Comparison of ENCODE assay signal across 1 cellular context in the genomic region with DNA sequence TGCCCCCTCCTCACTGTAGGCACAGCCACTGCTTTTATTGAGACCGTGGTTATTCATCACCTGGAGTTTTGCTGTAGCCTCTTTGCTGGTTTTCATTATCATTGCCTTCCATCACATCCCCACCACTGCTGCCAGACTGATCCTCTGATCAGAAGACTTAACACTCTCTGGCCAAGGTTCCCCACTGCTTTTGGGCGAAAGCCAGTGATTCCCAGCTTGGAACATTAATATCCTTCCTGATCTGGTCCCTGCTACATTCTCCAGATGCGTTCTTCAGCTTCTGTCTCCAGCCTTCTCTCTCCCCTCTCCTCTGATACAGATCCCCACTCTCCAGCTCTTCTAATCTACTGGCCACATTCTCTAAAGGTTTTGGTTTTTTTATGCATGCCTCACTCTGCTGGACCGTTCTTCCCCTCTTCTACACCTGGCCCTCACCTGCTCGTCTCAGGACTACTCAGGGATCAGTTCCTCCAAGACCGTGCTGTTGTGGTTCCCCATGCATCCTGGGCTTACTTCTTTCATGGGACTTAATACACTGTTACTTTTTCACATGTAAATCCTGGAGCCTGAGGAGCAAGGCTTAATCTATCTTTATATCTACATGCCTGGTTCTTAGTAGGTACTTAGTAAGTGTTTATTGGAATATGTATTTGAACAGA.
TF ChIP-seq lines count a peak whose summit lies in the region.

No MANE protein-coding gene starts in this region.

TF ChIP-seq in GM23338, 12 proteins besides CTCF, POLR2A, EP300 and RAD21:
- TF ChIP-seq, protein P1, sequence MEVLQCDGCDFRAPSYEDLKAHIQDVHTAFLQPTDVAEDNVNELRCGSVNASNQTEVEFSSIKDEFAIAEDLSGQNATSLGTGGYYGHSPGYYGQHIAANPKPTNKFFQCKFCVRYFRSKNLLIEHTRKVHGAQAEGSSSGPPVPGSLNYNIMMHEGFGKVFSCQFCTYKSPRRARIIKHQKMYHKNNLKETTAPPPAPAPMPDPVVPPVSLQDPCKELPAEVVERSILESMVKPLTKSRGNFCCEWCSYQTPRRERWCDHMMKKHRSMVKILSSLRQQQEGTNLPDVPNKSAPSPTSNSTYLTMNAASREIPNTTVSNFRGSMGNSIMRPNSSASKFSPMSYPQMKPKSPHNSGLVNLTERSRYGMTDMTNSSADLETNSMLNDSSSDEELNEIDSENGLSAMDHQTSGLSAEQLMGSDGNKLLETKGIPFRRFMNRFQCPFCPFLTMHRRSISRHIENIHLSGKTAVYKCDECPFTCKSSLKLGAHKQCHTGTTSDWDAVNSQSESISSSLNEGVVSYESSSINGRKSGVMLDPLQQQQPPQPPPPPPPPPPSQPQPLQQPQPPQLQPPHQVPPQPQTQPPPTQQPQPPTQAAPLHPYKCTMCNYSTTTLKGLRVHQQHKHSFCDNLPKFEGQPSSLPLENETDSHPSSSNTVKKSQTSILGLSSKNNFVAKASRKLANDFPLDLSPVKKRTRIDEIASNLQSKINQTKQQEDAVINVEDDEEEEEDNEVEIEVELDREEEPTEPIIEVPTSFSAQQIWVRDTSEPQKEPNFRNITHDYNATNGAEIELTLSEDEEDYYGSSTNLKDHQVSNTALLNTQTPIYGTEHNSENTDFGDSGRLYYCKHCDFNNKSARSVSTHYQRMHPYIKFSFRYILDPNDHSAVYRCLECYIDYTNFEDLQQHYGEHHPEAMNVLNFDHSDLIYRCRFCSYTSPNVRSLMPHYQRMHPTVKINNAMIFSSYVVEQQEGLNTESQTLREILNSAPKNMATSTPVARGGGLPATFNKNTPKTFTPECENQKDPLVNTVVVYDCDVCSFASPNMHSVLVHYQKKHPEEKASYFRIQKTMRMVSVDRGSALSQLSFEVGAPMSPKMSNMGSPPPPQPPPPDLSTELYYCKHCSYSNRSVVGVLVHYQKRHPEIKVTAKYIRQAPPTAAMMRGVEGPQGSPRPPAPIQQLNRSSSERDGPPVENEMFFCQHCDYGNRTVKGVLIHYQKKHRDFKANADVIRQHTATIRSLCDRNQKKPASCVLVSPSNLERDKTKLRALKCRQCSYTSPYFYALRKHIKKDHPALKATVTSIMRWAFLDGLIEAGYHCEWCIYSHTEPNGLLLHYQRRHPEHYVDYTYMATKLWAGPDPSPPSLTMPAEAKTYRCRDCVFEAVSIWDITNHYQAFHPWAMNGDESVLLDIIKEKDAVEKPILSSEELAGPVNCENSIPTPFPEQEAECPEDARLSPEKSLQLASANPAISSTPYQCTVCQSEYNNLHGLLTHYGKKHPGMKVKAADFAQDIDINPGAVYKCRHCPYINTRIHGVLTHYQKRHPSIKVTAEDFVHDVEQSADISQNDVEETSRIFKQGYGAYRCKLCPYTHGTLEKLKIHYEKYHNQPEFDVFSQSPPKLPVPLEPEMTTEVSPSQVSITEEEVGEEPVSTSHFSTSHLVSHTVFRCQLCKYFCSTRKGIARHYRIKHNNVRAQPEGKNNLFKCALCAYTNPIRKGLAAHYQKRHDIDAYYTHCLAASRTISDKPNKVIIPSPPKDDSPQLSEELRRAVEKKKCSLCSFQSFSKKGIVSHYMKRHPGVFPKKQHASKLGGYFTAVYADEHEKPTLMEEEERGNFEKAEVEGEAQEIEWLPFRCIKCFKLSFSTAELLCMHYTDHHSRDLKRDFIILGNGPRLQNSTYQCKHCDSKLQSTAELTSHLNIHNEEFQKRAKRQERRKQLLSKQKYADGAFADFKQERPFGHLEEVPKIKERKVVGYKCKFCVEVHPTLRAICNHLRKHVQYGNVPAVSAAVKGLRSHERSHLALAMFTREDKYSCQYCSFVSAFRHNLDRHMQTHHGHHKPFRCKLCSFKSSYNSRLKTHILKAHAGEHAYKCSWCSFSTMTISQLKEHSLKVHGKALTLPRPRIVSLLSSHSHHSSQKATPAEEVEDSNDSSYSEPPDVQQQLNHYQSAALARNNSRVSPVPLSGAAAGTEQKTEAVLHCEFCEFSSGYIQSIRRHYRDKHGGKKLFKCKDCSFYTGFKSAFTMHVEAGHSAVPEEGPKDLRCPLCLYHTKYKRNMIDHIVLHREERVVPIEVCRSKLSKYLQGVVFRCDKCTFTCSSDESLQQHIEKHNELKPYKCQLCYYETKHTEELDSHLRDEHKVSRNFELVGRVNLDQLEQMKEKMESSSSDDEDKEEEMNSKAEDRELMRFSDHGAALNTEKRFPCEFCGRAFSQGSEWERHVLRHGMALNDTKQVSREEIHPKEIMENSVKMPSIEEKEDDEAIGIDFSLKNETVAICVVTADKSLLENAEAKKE (CRISPR knock-in tag; IDR thresholded peaks at IDR 0.05) = no peak
- no peak for TF ChIP-seq ZNF331 (CRISPR knock-in tag; IDR thresholded peaks at IDR 0.05; ENCODE audit: low read depth)
- TF ChIP-seq, protein P2, sequence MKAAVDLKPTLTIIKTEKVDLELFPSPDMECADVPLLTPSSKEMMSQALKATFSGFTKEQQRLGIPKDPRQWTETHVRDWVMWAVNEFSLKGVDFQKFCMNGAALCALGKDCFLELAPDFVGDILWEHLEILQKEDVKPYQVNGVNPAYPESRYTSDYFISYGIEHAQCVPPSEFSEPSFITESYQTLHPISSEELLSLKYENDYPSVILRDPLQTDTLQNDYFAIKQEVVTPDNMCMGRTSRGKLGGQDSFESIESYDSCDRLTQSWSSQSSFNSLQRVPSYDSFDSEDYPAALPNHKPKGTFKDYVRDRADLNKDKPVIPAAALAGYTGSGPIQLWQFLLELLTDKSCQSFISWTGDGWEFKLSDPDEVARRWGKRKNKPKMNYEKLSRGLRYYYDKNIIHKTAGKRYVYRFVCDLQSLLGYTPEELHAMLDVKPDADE (IDR thresholded peaks at IDR 0.05) = no peak
- TF ChIP-seq STAT1 (IDR thresholded peaks at IDR 0.05; ENCODE audit: unreplicated experiment) = no peak
- TF ChIP-seq EZH2phosphoT487 (IDR thresholded peaks at IDR 0.05; ENCODE audit: unreplicated experiment) = no peak
- TF ChIP-seq EZH2 (IDR thresholded peaks at IDR 0.05; ENCODE audit: low read depth, unreplicated experiment) = no peak
- TF ChIP-seq, protein P3, sequence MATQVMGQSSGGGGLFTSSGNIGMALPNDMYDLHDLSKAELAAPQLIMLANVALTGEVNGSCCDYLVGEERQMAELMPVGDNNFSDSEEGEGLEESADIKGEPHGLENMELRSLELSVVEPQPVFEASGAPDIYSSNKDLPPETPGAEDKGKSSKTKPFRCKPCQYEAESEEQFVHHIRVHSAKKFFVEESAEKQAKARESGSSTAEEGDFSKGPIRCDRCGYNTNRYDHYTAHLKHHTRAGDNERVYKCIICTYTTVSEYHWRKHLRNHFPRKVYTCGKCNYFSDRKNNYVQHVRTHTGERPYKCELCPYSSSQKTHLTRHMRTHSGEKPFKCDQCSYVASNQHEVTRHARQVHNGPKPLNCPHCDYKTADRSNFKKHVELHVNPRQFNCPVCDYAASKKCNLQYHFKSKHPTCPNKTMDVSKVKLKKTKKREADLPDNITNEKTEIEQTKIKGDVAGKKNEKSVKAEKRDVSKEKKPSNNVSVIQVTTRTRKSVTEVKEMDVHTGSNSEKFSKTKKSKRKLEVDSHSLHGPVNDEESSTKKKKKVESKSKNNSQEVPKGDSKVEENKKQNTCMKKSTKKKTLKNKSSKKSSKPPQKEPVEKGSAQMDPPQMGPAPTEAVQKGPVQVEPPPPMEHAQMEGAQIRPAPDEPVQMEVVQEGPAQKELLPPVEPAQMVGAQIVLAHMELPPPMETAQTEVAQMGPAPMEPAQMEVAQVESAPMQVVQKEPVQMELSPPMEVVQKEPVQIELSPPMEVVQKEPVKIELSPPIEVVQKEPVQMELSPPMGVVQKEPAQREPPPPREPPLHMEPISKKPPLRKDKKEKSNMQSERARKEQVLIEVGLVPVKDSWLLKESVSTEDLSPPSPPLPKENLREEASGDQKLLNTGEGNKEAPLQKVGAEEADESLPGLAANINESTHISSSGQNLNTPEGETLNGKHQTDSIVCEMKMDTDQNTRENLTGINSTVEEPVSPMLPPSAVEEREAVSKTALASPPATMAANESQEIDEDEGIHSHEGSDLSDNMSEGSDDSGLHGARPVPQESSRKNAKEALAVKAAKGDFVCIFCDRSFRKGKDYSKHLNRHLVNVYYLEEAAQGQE (IDR thresholded peaks at IDR 0.05; ENCODE audit: unreplicated experiment) = no peak
- TF ChIP-seq POLR2AphosphoS5 (IDR thresholded peaks at IDR 0.05; ENCODE audit: low read depth) = no peak
- no peak for TF ChIP-seq NANOG (IDR thresholded peaks at IDR 0.05; ENCODE audit: borderline replicate concordance)
- TF ChIP-seq CREB1 (CRISPR knock-in tag; IDR thresholded peaks at IDR 0.05; ENCODE audit: low read depth) = no peak
- TF ChIP-seq ZNF114 (CRISPR knock-in tag; IDR thresholded peaks at IDR 0.05) = no peak
- no peak for TF ChIP-seq JUNB (IDR thresholded peaks at IDR 0.05; ENCODE audit: unreplicated experiment)
